21 cellular contexts compared by ENCODE assay signal in genomic region chr4:166293551-166293950, GRCh38.
A peak's percentile ranks its signal among the peaks of the same experiment; 100 is the strongest.
DNase-seq lines count a peak whose midpoint lies in the region; ATAC-seq, FAIRE-seq and TF ChIP-seq lines count a peak whose summit lies in the region.
"Had no signal": no experiment of that assay in that cellular context is flagged by ENCODE, and none has a peak within 500 bp of the region (broad histone marks: within the 10 kb centered on the region; RNA-seq: fewer than 3 reads in every experiment).

No MANE protein-coding gene starts in this region.

- DNase-seq in HS-5 (ENCODE audit: low read depth): peak; percentile 43
- DNase-seq in astrocyte (ENCODE audit: low read depth): peak; percentile 46
- DNase-seq in fibroblast of pulmonary artery (ENCODE audit: low read depth): peak; percentile 43
- no peak for DNase-seq in suprapubic skin (ENCODE audit: low spot score in 2 of 2)
- no peak for DNase-seq in stimulated activated CD4-positive, alpha-beta T cell treated with anti-CD3 and anti-CD28 coated beads, Interleukin-15, amount 100 ng/mL, for 24 hours
- no peak for DNase-seq in NCI-H2227 (lab: John Stamatoyannopoulos, UW; ENCODE audit: unreplicated experiment)
- DNase-seq: ACHN; AML-193; DMS79 treated with DMSO at 0.1 percent for 48 hours; GDM1; NCI-H1105; NCI-H2081; NCI-H510A; NCI-H748 treated with DMSO at 0.1 percent for 48 hours; NK-92 treated with Interleukin-12 subunit alpha and Interleukin-12 subunit beta, amount 100 ng/mL, for 24 hours; OCI-M1; RPMI8226; SIG-M5 had no signal

- no peak for FAIRE-seq in astrocyte (lab: Jason Lieb, UNC)

- H3K4me1 ChIP-seq in astrocyte (ENCODE audit: insufficient read depth, low read length): peaks cover 2% of the 10 kb centered on the region
- H3K4me1 ChIP-seq in suprapubic skin: no peaks in the 10 kb centered on the region

- H3K4me3 ChIP-seq in astrocyte (ENCODE audit: insufficient read depth, low read depth, low read length) (no peak overlapping the region), fibroblast of pulmonary artery (replicated peaks; ENCODE audit: low read depth, low read length) (no peak overlapping the region), suprapubic skin (no peak overlapping the region)
- H3K4me3 ChIP-seq: HAP-1 had no signal

- 54% methylated on average over 2 of the region's 2 CpGs for WGBS in suprapubic skin

- no peak overlapping the region for H2AFZ ChIP-seq in astrocyte (ENCODE audit: low read depth, low read length)

- H3K27ac Mint-ChIP-seq in astrocyte (ENCODE audit: unreplicated experiment): no peak overlapping the region
- H3K27ac Mint-ChIP-seq: CD14-positive monocyte had no signal

- H3K27me3 Mint-ChIP-seq in astrocyte (ENCODE audit: low read depth, unreplicated experiment): no peaks in the 10 kb centered on the region

- H3K4me3 Mint-ChIP-seq in astrocyte (ENCODE audit: unreplicated experiment): no peak overlapping the region
- H3K4me3 Mint-ChIP-seq: CD14-positive monocyte had no signal

- no peaks in the 10 kb centered on the region for H3K79me2 ChIP-seq in astrocyte (ENCODE audit: insufficient read depth, low read length)

- H3K9me3 ChIP-seq in astrocyte (ENCODE audit: insufficient read depth, low read depth, low read length) (no peaks in the 10 kb centered on the region), suprapubic skin (no peaks in the 10 kb centered on the region)
- H3K9me3 ChIP-seq: HAP-1 had no signal

- H3K36me3 ChIP-seq in astrocyte (ENCODE audit: insufficient read depth, low read length) (no peaks in the 10 kb centered on the region), suprapubic skin (no peaks in the 10 kb centered on the region)
- H3K36me3 ChIP-seq: HAP-1 had no signal

- H3K9ac ChIP-seq in astrocyte (ENCODE audit: low read length): no peak overlapping the region

- no peak overlapping the region for H3K4me2 ChIP-seq in astrocyte (ENCODE audit: low read length)

- H3K27ac ChIP-seq in astrocyte (ENCODE audit: low read depth, low read length) (no peak overlapping the region), suprapubic skin (no peak overlapping the region)

- no peak for TF ChIP-seq POLR2A in suprapubic skin (IDR thresholded peaks at IDR 0.05)

- TF ChIP-seq EP300 in suprapubic skin (IDR thresholded peaks at IDR 0.05): no peak

- H3K27me3 ChIP-seq in astrocyte (ENCODE audit: insufficient read depth, low read length) (no peaks in the 10 kb centered on the region), suprapubic skin (no peaks in the 10 kb centered on the region)

- no peaks in the 10 kb centered on the region for H4K20me1 ChIP-seq in astrocyte (ENCODE audit: insufficient read depth, low read length)

- ATAC-seq in GM18907 (IDR thresholded peaks at IDR 0.05; ENCODE audit: unreplicated experiment): no peak

- no peaks in the 10 kb centered on the region for H3K9me3 Mint-ChIP-seq in astrocyte (ENCODE audit: unreplicated experiment)

- H3K4me1 Mint-ChIP-seq in astrocyte (ENCODE audit: low read depth, unreplicated experiment): peaks cover 4% of the 10 kb centered on the region
- H3K4me1 Mint-ChIP-seq: CD14-positive monocyte had no signal

- no peaks in the 10 kb centered on the region for H3K36me3 Mint-ChIP-seq in astrocyte (ENCODE audit: low read depth, unreplicated experiment)
- H3K36me3 Mint-ChIP-seq: CD14-positive monocyte had no signal

- TF ChIP-seq CTCF in astrocyte (IDR thresholded peaks at IDR 0.05; ENCODE audit: insufficient read depth, low read depth, low read length) (no peak), fibroblast of pulmonary artery (IDR thresholded peaks at IDR 0.05; ENCODE audit: low read length, missing control alignments) (no peak), suprapubic skin (IDR thresholded peaks at IDR 0.05) (no peak)

Comparison
In these comparisons a context has a peak if more than half of its experiments do, and no peak if none do; other contexts are left out.
1. DNase-seq: peak in HS-5 (single experiment), astrocyte (single experiment) and fibroblast of pulmonary artery (single experiment); none in suprapubic skin (0 of 2), stimulated activated CD4-positive, alpha-beta T cell treated with anti-CD3 and anti-CD28 coated beads, Interleukin-15, amount 100 ng/mL, for 24 hours (single experiment) and NCI-H2227 (single experiment).